ENCODE assay signal across 20 cellular contexts in genomic region chr2:144376926-144377325, GRCh38.
DNase-seq lines count a peak whose midpoint lies in the region; ATAC-seq and TF ChIP-seq lines count a peak whose summit lies in the region.
"Had no signal": no experiment of that assay in that cellular context is flagged by ENCODE, and none has a peak within 500 bp of the region (broad histone marks: within the 10 kb centered on the region; RNA-seq: fewer than 3 reads in every experiment).

No MANE protein-coding gene starts in this region.

- H3K9me3 Mint-ChIP-seq in activated T-helper 2 cell treated with anti-CD3 and anti-CD28 coated beads, Interferon-gamma antibody, Interleukin-2, Interleukin-4, amounts not matched to agents 10 μg/mL and 5 μg/mL and 100 μg/mL, durations not matched to agents 14 hours and 24 hours and 36 hours, result peaks cover 3% of the 10 kb centered on the region
- no peaks in the 10 kb centered on the region for H3K9me3 Mint-ChIP-seq in stimulated activated memory B cell treated with anti-CD40 and anti-IgM and Interleukin-4, amounts not matched to agents 10 μg/mL and 1 μg/mL and 100 μg/mL, for 72 hours
- H3K9me3 Mint-ChIP-seq: HFFc6, IgD-negative memory B cell had no signal

- H3K4me3 Mint-ChIP-seq in activated T-helper 2 cell treated with anti-CD3 and anti-CD28 coated beads, Interferon-gamma antibody, Interleukin-2, Interleukin-4, amounts not matched to agents 10 μg/mL and 5 μg/mL and 100 μg/mL, durations not matched to agents 14 hours and 24 hours and 36 hours (ENCODE audit: low read depth), result no peak overlapping the region
- peak overlapping the region; percentile 19 for H3K4me3 Mint-ChIP-seq in stimulated activated memory B cell treated with anti-CD40 and anti-IgM and Interleukin-4, amounts not matched to agents 10 μg/mL and 1 μg/mL and 100 μg/mL, for 72 hours
- H3K4me3 Mint-ChIP-seq: B cell, HFFc6 had no signal

- H3K27ac Mint-ChIP-seq in activated T-helper 2 cell treated with anti-CD3 and anti-CD28 coated beads, Interferon-gamma antibody, Interleukin-2, Interleukin-4, amounts not matched to agents 10 μg/mL and 5 μg/mL and 100 μg/mL, durations not matched to agents 14 hours and 24 hours and 36 hours, result peak overlapping the region; percentile 26
- H3K27ac Mint-ChIP-seq in stimulated activated memory B cell treated with anti-CD40 and anti-IgM and Interleukin-4, amounts not matched to agents 10 μg/mL and 1 μg/mL and 100 μg/mL, for 72 hours, result peak overlapping the region; percentile 1
- H3K27ac Mint-ChIP-seq: B cell, HFFc6 had no signal

- H3K9me3 ChIP-seq in esophagus squamous epithelium, result no peaks in the 10 kb centered on the region
- H3K9me3 ChIP-seq: MG63, SJCRH30 had no signal

- ATAC-seq in stimulated activated memory B cell treated with anti-CD40 and anti-IgM and Interleukin-4, amounts not matched to agents 10 μg/mL and 1 μg/mL and 100 μg/mL, for 72 hours, result no peak

- TF ChIP-seq CTCF in esophagus squamous epithelium (IDR thresholded peaks at IDR 0.05) (no peak), GM10266 (IDR thresholded peaks at IDR 0.05; ENCODE audit: control insufficient read depth, insufficient read depth, low read depth, missing control alignments) (no peak)

- H3K36me3 ChIP-seq in esophagus squamous epithelium, result no peaks in the 10 kb centered on the region
- H3K36me3 ChIP-seq: MG63, SJCRH30 had no signal

- H3K4me3 ChIP-seq in esophagus squamous epithelium, result no peak overlapping the region
- H3K4me3 ChIP-seq: MG63, SJCRH30 had no signal

- H3K4me1 Mint-ChIP-seq in activated T-helper 2 cell treated with anti-CD3 and anti-CD28 coated beads, Interferon-gamma antibody, Interleukin-2, Interleukin-4, amounts not matched to agents 10 μg/mL and 5 μg/mL and 100 μg/mL, durations not matched to agents 14 hours and 24 hours and 36 hours (ENCODE audit: low read depth), result peaks cover 78% of the 10 kb centered on the region
- H3K4me1 Mint-ChIP-seq in stimulated activated memory B cell treated with anti-CD40 and anti-IgM and Interleukin-4, amounts not matched to agents 10 μg/mL and 1 μg/mL and 100 μg/mL, for 72 hours, result peaks cover 63% of the 10 kb centered on the region

- H3K27me3 Mint-ChIP-seq in activated T-helper 2 cell treated with anti-CD3 and anti-CD28 coated beads, Interferon-gamma antibody, Interleukin-2, Interleukin-4, amounts not matched to agents 10 μg/mL and 5 μg/mL and 100 μg/mL, durations not matched to agents 14 hours and 24 hours and 36 hours (ENCODE audit: low read depth), result no peaks in the 10 kb centered on the region
- H3K27me3 Mint-ChIP-seq in stimulated activated memory B cell treated with anti-CD40 and anti-IgM and Interleukin-4, amounts not matched to agents 10 μg/mL and 1 μg/mL and 100 μg/mL, for 72 hours, result peaks cover 10% of the 10 kb centered on the region

- H3K27me3 ChIP-seq in esophagus squamous epithelium, result no peaks in the 10 kb centered on the region
- H3K27me3 ChIP-seq: MG63, SJCRH30 had no signal

- intact Hi-C loops in activated T-helper 2 cell treated with anti-CD3 and anti-CD28 coated beads, Interferon-gamma antibody, Interleukin-2, Interleukin-4, amounts not matched to agents 10 μg/mL and 5 μg/mL and 100 μg/mL, durations not matched to agents 14 hours and 24 hours and 36 hours (cut with micrococcal nuclease), result no loop called here
- intact Hi-C loops in esophagus squamous epithelium (cut with DNase I), result no loop called here

- TF ChIP-seq POLR2A in esophagus squamous epithelium (IDR thresholded peaks at IDR 0.05), result no peak

- peak; percentile 37 for DNase-seq in GM03348 (ENCODE audit: low spot score)
- no peak for DNase-seq in activated T-helper 2 cell treated with anti-CD3 and anti-CD28 coated beads, Interferon-gamma antibody, Interleukin-2, Interleukin-4, amounts not matched to agents 10 μg/mL and 5 μg/mL and 100 μg/mL, durations not matched to agents 14 hours and 24 hours and 36 hours (ENCODE audit: low spot score)
- DNase-seq in fibroblast of peridontal ligament (ENCODE audit: extremely low read depth), result peak; percentile 58
- DNase-seq in epidermal melanocyte (ENCODE audit: insufficient read length, low spot score), result no peak
- DNase-seq in esophagus squamous epithelium (lab: John Stamatoyannopoulos, UW), result no peak
- DNase-seq in GM10266 (ENCODE audit: extremely low spot score), result no peak
- DNase-seq: COR-L47, DMS 273 treated with DMSO at 0.1 percent for 48 hours, H7, HFFc6, MG63, NCI-H1092, NCI-H1436 treated with DMSO at 0.1 percent for 48 hours, NCI-H2029, NCI-H345, NCI-H524 treated with DMSO at 0.1 percent for 48 hours, SJCRH30 had no signal

- no peak overlapping the region for H3K27ac ChIP-seq in esophagus squamous epithelium
- H3K27ac ChIP-seq: SJCRH30 had no signal

- WGBS in esophagus squamous epithelium, 2 donors, result 85% methylated on average over 2 of the region's 2 CpGs

- peaks cover 6% of the 10 kb centered on the region for H3K36me3 Mint-ChIP-seq in activated T-helper 2 cell treated with anti-CD3 and anti-CD28 coated beads, Interferon-gamma antibody, Interleukin-2, Interleukin-4, amounts not matched to agents 10 μg/mL and 5 μg/mL and 100 μg/mL, durations not matched to agents 14 hours and 24 hours and 36 hours (ENCODE audit: low read depth)
- H3K36me3 Mint-ChIP-seq in stimulated activated memory B cell treated with anti-CD40 and anti-IgM and Interleukin-4, amounts not matched to agents 10 μg/mL and 1 μg/mL and 100 μg/mL, for 72 hours, result no peaks in the 10 kb centered on the region

- peaks cover 0 to 34% (median 9%) of the 10 kb centered on the region in 3 donors for H3K4me1 ChIP-seq in esophagus squamous epithelium

Comparison
In these comparisons a context has a peak if more than half of its experiments do, and no peak if none do; other contexts are left out.
1. DNase-seq: peak in GM03348 (single experiment) and fibroblast of peridontal ligament (single experiment); none in activated T-helper 2 cell treated with anti-CD3 and anti-CD28 coated beads, Interferon-gamma antibody, Interleukin-2, Interleukin-4, amounts not matched to agents 10 μg/mL and 5 μg/mL and 100 μg/mL, durations not matched to agents 14 hours and 24 hours and 36 hours (single experiment), epidermal melanocyte (single experiment), esophagus squamous epithelium (single experiment) and GM10266 (single experiment).